Comparison of ENCODE assay signal across 5 cellular contexts in genomic region chr11:70843906-70844305, GRCh38.
"Had no signal": no experiment of that assay in that cellular context is flagged by ENCODE, and none has a peak within 500 bp of the region (broad histone marks: within the 10 kb centered on the region; RNA-seq: fewer than 3 reads in every experiment).

No MANE protein-coding gene starts in this region.

- H3K27me3 Mint-ChIP-seq: IgD-negative memory B cell had no signal

- H3K27ac Mint-ChIP-seq: IgD-negative memory B cell had no signal

- H3K4me3 Mint-ChIP-seq: IgD-negative memory B cell had no signal

- H3K4me1 Mint-ChIP-seq: IgD-negative memory B cell had no signal

- H3K27ac ChIP-seq: HL-60 had no signal

- H3K36me3 Mint-ChIP-seq: IgD-negative memory B cell had no signal

- H3K4me3 ChIP-seq: K562 had no signal

- DNase-seq: IMR-90, KBM-7 had no signal
